Comparison of ENCODE assay signal across 1 cellular context in the genomic region with DNA sequence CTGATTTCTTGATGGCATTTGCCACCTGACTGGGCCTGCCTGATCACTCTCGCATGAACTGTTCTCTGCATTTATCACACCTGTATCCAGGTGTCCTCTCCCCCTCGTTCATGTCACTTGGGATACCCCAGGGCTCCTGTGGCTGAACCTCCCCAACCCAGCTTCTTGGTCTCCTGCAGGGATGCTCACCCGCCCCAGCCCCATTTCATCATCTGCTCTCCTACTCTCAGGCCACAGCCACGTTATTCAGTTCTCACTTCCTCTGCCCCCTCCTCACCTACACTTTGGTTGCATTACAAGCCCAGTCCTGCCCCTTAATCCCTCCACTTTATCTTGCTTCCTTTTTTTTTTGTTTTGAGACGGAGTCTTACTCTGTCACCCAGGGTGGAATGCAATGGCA.
TF ChIP-seq lines count a peak whose summit lies in the region.

No MANE protein-coding gene starts in this region.

TF ChIP-seq in H1, 55 proteins besides CTCF, POLR2A, EP300 and RAD21:
- TF ChIP-seq RXRA (IDR thresholded peaks at IDR 0.05; ENCODE audit: insufficient read depth, low read depth, low read length) = no peak
- TF ChIP-seq ASH2L (IDR thresholded peaks at IDR 0.05; ENCODE audit: low read length) = no peak
- TF ChIP-seq SRF (IDR thresholded peaks at IDR 0.05; ENCODE audit: low read depth, low read length) = no peak
- no peak for TF ChIP-seq RNF2 (IDR thresholded peaks at IDR 0.05; ENCODE audit: borderline replicate concordance, low read depth, low read length, missing control alignments, poor library complexity, severe bottlenecking)
- TF ChIP-seq JUND (IDR thresholded peaks at IDR 0.05; ENCODE audit: low read length) = no peak
- TF ChIP-seq, protein P1, sequence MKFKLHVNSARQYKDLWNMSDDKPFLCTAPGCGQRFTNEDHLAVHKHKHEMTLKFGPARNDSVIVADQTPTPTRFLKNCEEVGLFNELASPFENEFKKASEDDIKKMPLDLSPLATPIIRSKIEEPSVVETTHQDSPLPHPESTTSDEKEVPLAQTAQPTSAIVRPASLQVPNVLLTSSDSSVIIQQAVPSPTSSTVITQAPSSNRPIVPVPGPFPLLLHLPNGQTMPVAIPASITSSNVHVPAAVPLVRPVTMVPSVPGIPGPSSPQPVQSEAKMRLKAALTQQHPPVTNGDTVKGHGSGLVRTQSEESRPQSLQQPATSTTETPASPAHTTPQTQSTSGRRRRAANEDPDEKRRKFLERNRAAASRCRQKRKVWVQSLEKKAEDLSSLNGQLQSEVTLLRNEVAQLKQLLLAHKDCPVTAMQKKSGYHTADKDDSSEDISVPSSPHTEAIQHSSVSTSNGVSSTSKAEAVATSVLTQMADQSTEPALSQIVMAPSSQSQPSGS (IDR thresholded peaks at IDR 0.05; ENCODE audit: low read length) = no peak
- TF ChIP-seq SAP30 (IDR thresholded peaks at IDR 0.05; ENCODE audit: insufficient read depth, insufficient replicate concordance, low read length) = no peak
- TF ChIP-seq CTBP2 (IDR thresholded peaks at IDR 0.05; ENCODE audit: borderline replicate concordance, insufficient read depth, insufficient read length, low read length) = no peak
- TF ChIP-seq, protein P2, sequence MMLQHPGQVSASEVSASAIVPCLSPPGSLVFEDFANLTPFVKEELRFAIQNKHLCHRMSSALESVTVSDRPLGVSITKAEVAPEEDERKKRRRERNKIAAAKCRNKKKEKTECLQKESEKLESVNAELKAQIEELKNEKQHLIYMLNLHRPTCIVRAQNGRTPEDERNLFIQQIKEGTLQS (IDR thresholded peaks at IDR 0.05; ENCODE audit: insufficient read depth, low read depth, low read length) = no peak
- no peak for TF ChIP-seq BCL11A (IDR thresholded peaks at IDR 0.05; ENCODE audit: low read depth in 2 of 2, low read length in 2 of 2)
- TF ChIP-seq SIN3A (conservative IDR thresholded peaks at IDR 0.05 in 1 of 2, IDR thresholded peaks at IDR 0.05 in 1 of 2; ENCODE audit: low read depth in 1 of 2, low read length in 2 of 2) = no peak
- no peak for TF ChIP-seq EGR1 (IDR thresholded peaks at IDR 0.05; ENCODE audit: borderline replicate concordance, low read depth, low read length)
- no peak for TF ChIP-seq EZH2 (IDR thresholded peaks at IDR 0.05; ENCODE audit: low read depth, low read length, severe bottlenecking)
- no peak for TF ChIP-seq RBBP5 (IDR thresholded peaks at IDR 0.05; ENCODE audit: borderline replicate concordance, low read depth, low read length)
- no peak for TF ChIP-seq BRCA1 (IDR thresholded peaks at IDR 0.05; ENCODE audit: low read depth, low read length)
- no peak for TF ChIP-seq SP4 (IDR thresholded peaks at IDR 0.05; ENCODE audit: low read length)
- TF ChIP-seq RFX5 (IDR thresholded peaks at IDR 0.05; ENCODE audit: borderline replicate concordance, low read depth, low read length) = no peak
- TF ChIP-seq, protein P3, sequence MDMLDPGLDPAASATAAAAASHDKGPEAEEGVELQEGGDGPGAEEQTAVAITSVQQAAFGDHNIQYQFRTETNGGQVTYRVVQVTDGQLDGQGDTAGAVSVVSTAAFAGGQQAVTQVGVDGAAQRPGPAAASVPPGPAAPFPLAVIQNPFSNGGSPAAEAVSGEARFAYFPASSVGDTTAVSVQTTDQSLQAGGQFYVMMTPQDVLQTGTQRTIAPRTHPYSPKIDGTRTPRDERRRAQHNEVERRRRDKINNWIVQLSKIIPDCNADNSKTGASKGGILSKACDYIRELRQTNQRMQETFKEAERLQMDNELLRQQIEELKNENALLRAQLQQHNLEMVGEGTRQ (IDR thresholded peaks at IDR 0.05; ENCODE audit: low read length) = no peak
- TF ChIP-seq CREB1 (IDR thresholded peaks at IDR 0.05) = no peak
